ENCODE assay signal across 1 cellular context in the genomic region with DNA sequence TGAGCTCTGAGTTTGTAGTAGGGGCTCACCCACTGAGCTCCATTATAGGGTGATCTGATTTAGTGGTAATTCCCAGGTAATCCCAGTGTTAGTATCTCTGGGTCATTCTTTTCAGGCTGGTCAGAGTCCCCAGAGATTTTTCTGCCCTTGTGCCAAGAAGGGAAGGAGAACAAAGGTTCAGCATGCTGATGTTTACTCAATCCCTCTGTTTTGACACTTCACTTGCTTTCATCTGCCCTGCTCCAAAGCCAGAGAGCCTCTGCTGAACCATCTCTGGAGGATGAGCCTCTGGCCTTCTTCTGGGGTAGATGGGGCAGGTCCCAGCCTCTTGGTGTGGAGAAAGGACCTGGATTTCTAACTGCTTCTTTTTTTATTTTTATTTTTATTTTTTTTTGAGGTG.
TF ChIP-seq lines count a peak whose summit lies in the region.

No MANE protein-coding gene starts in this region.

TF ChIP-seq in HepG2, 621 proteins besides CTCF, POLR2A, EP300 and RAD21 (continued from another document and continues in another):
- peak; percentile 84 for TF ChIP-seq MEIS2 (CRISPR knock-in tag; IDR thresholded peaks at IDR 0.05)
- TF ChIP-seq ZNF878 (CRISPR knock-in tag; IDR thresholded peaks at IDR 0.05), result 0 out of 2 replicates have a peak, but pooled peaks have one; percentile 60
- no peak for TF ChIP-seq HES4 (CRISPR knock-in tag; IDR thresholded peaks at IDR 0.05; ENCODE audit: borderline replicate concordance)
- TF ChIP-seq FOXP4 (CRISPR knock-in tag; IDR thresholded peaks at IDR 0.05), result peak; percentile 88
- TF ChIP-seq, protein P1, sequence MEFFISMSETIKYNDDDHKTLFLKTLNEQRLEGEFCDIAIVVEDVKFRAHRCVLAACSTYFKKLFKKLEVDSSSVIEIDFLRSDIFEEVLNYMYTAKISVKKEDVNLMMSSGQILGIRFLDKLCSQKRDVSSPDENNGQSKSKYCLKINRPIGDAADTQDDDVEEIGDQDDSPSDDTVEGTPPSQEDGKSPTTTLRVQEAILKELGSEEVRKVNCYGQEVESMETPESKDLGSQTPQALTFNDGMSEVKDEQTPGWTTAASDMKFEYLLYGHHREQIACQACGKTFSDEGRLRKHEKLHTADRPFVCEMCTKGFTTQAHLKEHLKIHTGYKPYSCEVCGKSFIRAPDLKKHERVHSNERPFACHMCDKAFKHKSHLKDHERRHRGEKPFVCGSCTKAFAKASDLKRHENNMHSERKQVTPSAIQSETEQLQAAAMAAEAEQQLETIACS (CRISPR knock-in tag; IDR thresholded peaks at IDR 0.05), result no peak
- no peak for TF ChIP-seq CENPBD1 (CRISPR knock-in tag; IDR thresholded peaks at IDR 0.05; ENCODE audit: borderline replicate concordance, low read depth)
- TF ChIP-seq, protein P2, sequence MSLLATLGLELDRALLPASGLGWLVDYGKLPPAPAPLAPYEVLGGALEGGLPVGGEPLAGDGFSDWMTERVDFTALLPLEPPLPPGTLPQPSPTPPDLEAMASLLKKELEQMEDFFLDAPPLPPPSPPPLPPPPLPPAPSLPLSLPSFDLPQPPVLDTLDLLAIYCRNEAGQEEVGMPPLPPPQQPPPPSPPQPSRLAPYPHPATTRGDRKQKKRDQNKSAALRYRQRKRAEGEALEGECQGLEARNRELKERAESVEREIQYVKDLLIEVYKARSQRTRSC (CRISPR knock-in tag; IDR thresholded peaks at IDR 0.05; ENCODE audit: low read depth), result no peak
- no peak for TF ChIP-seq ZNF501 (CRISPR knock-in tag; IDR thresholded peaks at IDR 0.05)
- TF ChIP-seq KDM5B (CRISPR knock-in tag; IDR thresholded peaks at IDR 0.05; ENCODE audit: borderline replicate concordance), result no peak
- TF ChIP-seq HOXA5 (CRISPR knock-in tag; IDR thresholded peaks at IDR 0.05), result peak; percentile 47; the same call in 1 of the 2 replicates
- no peak for TF ChIP-seq ZNF597 (CRISPR knock-in tag; IDR thresholded peaks at IDR 0.05)
- no peak for TF ChIP-seq ZNF225 (CRISPR knock-in tag; IDR thresholded peaks at IDR 0.05)
- no peak for TF ChIP-seq E2F5 (CRISPR knock-in tag; conservative IDR thresholded peaks at IDR 0.05)
- peak; percentile 63; the same call in 1 of the 2 replicates for TF ChIP-seq RXRA (CRISPR knock-in tag; IDR thresholded peaks at IDR 0.05)
- no peak for TF ChIP-seq SETDB1 (CRISPR knock-in tag; IDR thresholded peaks at IDR 0.05; ENCODE audit: borderline replicate concordance)
- no peak for TF ChIP-seq ZNF562 (CRISPR knock-in tag; IDR thresholded peaks at IDR 0.05; ENCODE audit: borderline replicate concordance)
- TF ChIP-seq AHR (CRISPR knock-in tag; IDR thresholded peaks at IDR 0.05), result no peak
- TF ChIP-seq ZNF547 (CRISPR knock-in tag; IDR thresholded peaks at IDR 0.05), result peak; percentile 32; the same call in 1 of the 2 replicates
- no peak for TF ChIP-seq ZNF460 (CRISPR knock-in tag; IDR thresholded peaks at IDR 0.05; ENCODE audit: borderline replicate concordance)
- TF ChIP-seq ZNF552 (CRISPR knock-in tag; IDR thresholded peaks at IDR 0.05; ENCODE audit: borderline replicate concordance), result no peak
- peak; percentile 59; the same call in 1 of the 2 replicates for TF ChIP-seq KAT8 (CRISPR knock-in tag; IDR thresholded peaks at IDR 0.05)
- no peak for TF ChIP-seq PRPF4 (IDR thresholded peaks at IDR 0.05; ENCODE audit: low read depth, low read length, poor library complexity, severe bottlenecking)
- TF ChIP-seq, protein P3, sequence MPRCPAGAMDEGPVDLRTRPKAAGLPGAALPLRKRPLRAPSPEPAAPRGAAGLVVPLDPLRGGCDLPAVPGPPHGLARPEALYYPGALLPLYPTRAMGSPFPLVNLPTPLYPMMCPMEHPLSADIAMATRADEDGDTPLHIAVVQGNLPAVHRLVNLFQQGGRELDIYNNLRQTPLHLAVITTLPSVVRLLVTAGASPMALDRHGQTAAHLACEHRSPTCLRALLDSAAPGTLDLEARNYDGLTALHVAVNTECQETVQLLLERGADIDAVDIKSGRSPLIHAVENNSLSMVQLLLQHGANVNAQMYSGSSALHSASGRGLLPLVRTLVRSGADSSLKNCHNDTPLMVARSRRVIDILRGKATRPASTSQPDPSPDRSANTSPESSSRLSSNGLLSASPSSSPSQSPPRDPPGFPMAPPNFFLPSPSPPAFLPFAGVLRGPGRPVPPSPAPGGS (CRISPR knock-in tag; IDR thresholded peaks at IDR 0.05), result no peak
- TF ChIP-seq ZNF747 (CRISPR knock-in tag; IDR thresholded peaks at IDR 0.05; ENCODE audit: borderline replicate concordance), result no peak
- peak; percentile 34; the same call in 1 of the 2 replicates for TF ChIP-seq ZNF652 (CRISPR knock-in tag; IDR thresholded peaks at IDR 0.05; ENCODE audit: borderline replicate concordance, low read depth)
- TF ChIP-seq ADNP (CRISPR knock-in tag; IDR thresholded peaks at IDR 0.05), result no peak
- TF ChIP-seq ZNF30 (CRISPR knock-in tag; IDR thresholded peaks at IDR 0.05), result no peak
- no peak for TF ChIP-seq ZNF44 (CRISPR knock-in tag; IDR thresholded peaks at IDR 0.05)
- peak; percentile 85 for TF ChIP-seq NCOA2 (CRISPR knock-in tag; IDR thresholded peaks at IDR 0.05)
- TF ChIP-seq ZNF709 (CRISPR knock-in tag; IDR thresholded peaks at IDR 0.05), result no peak
- TF ChIP-seq CBX5 (CRISPR knock-in tag; IDR thresholded peaks at IDR 0.05; ENCODE audit: borderline replicate concordance), result 0 out of 2 replicates have a peak, but pooled peaks have one; percentile 37
- TF ChIP-seq, protein P4, sequence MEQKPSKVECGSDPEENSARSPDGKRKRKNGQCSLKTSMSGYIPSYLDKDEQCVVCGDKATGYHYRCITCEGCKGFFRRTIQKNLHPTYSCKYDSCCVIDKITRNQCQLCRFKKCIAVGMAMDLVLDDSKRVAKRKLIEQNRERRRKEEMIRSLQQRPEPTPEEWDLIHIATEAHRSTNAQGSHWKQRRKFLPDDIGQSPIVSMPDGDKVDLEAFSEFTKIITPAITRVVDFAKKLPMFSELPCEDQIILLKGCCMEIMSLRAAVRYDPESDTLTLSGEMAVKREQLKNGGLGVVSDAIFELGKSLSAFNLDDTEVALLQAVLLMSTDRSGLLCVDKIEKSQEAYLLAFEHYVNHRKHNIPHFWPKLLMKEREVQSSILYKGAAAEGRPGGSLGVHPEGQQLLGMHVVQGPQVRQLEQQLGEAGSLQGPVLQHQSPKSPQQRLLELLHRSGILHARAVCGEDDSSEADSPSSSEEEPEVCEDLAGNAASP (CRISPR knock-in tag; IDR thresholded peaks at IDR 0.05; ENCODE audit: borderline replicate concordance), result peak; percentile 72; the same call in 1 of the 2 replicates
- no peak for TF ChIP-seq ZNF850 (CRISPR knock-in tag; conservative IDR thresholded peaks at IDR 0.05)
- peak; percentile 84 for TF ChIP-seq PITX1 (CRISPR knock-in tag; IDR thresholded peaks at IDR 0.05)
- no peak for TF ChIP-seq HNRNPK (IDR thresholded peaks at IDR 0.05; ENCODE audit: low read depth, low read length, poor library complexity, severe bottlenecking)
- TF ChIP-seq MBNL3 (CRISPR knock-in tag; conservative IDR thresholded peaks at IDR 0.05), result no peak
- no peak; the same call in 1 of the 2 replicates for TF ChIP-seq ZFP1 (CRISPR knock-in tag; IDR thresholded peaks at IDR 0.05)
- TF ChIP-seq ZSCAN9 (CRISPR knock-in tag; IDR thresholded peaks at IDR 0.05; ENCODE audit: borderline replicate concordance), result 0 out of 2 replicates have a peak, but pooled peaks have one; percentile 28
- no peak for TF ChIP-seq ZNF17 (CRISPR knock-in tag; IDR thresholded peaks at IDR 0.05)
- TF ChIP-seq, protein P5, sequence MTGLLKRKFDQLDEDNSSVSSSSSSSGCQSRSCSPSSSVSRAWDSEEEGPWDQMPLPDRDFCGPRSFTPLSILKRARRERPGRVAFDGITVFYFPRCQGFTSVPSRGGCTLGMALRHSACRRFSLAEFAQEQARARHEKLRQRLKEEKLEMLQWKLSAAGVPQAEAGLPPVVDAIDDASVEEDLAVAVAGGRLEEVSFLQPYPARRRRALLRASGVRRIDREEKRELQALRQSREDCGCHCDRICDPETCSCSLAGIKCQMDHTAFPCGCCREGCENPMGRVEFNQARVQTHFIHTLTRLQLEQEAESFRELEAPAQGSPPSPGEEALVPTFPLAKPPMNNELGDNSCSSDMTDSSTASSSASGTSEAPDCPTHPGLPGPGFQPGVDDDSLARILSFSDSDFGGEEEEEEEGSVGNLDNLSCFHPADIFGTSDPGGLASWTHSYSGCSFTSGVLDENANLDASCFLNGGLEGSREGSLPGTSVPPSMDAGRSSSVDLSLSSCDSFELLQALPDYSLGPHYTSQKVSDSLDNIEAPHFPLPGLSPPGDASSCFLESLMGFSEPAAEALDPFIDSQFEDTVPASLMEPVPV (CRISPR knock-in tag; IDR thresholded peaks at IDR 0.05), result no peak
- TF ChIP-seq STAG1 (CRISPR knock-in tag; IDR thresholded peaks at IDR 0.05), result no peak
- TF ChIP-seq, protein P6, sequence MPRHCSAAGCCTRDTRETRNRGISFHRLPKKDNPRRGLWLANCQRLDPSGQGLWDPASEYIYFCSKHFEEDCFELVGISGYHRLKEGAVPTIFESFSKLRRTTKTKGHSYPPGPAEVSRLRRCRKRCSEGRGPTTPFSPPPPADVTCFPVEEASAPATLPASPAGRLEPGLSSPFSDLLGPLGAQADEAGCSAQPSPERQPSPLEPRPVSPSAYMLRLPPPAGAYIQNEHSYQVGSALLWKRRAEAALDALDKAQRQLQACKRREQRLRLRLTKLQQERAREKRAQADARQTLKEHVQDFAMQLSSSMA (CRISPR knock-in tag; IDR thresholded peaks at IDR 0.05), result no peak
- no peak for TF ChIP-seq ZXDC (CRISPR knock-in tag; IDR thresholded peaks at IDR 0.05)
- TF ChIP-seq FOSL2 (CRISPR knock-in tag; IDR thresholded peaks at IDR 0.05), result peak; percentile 67
- TF ChIP-seq, protein P7, sequence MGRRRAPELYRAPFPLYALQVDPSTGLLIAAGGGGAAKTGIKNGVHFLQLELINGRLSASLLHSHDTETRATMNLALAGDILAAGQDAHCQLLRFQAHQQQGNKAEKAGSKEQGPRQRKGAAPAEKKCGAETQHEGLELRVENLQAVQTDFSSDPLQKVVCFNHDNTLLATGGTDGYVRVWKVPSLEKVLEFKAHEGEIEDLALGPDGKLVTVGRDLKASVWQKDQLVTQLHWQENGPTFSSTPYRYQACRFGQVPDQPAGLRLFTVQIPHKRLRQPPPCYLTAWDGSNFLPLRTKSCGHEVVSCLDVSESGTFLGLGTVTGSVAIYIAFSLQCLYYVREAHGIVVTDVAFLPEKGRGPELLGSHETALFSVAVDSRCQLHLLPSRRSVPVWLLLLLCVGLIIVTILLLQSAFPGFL (CRISPR knock-in tag; IDR thresholded peaks at IDR 0.05), result no peak
- TF ChIP-seq TBP (CRISPR knock-in tag; IDR thresholded peaks at IDR 0.05), result no peak
- no peak for TF ChIP-seq PLRG1 (conservative IDR thresholded peaks at IDR 0.05)
- TF ChIP-seq CHD2 (IDR thresholded peaks at IDR 0.05; ENCODE audit: low read depth, low read length), result no peak
- TF ChIP-seq ZFP82 (CRISPR knock-in tag; IDR thresholded peaks at IDR 0.05; ENCODE audit: borderline replicate concordance), result no peak
